In genomic region chr17:7833011-7833794, GRCh38 we compare ENCODE assay signal across 1 cellular context.
TF ChIP-seq lines count a peak whose summit lies in the region.

No MANE protein-coding gene starts in this region.

TF ChIP-seq in H1, 55 proteins besides CTCF, POLR2A, EP300 and RAD21:
- no peak for TF ChIP-seq EGR1 (IDR thresholded peaks at IDR 0.05; ENCODE audit: borderline replicate concordance, low read depth, low read length)
- no peak for TF ChIP-seq HDAC6 (IDR thresholded peaks at IDR 0.05; ENCODE audit: low read depth, low read length)
- no peak for TF ChIP-seq CHD7 (IDR thresholded peaks at IDR 0.05; ENCODE audit: insufficient replicate concordance, low read length)
- TF ChIP-seq CTBP2 (IDR thresholded peaks at IDR 0.05; ENCODE audit: borderline replicate concordance, insufficient read depth, insufficient read length, low read length): no peak
- no peak for TF ChIP-seq RBBP5 (IDR thresholded peaks at IDR 0.05; ENCODE audit: borderline replicate concordance, low read depth, low read length)
- no peak for TF ChIP-seq NANOG (IDR thresholded peaks at IDR 0.05; ENCODE audit: insufficient read depth, low read depth, low read length, poor library complexity, severe bottlenecking)
- TF ChIP-seq CHD1 (IDR thresholded peaks at IDR 0.05; ENCODE audit: low read depth, low read length): no peak
- TF ChIP-seq SP2 (IDR thresholded peaks at IDR 0.05; ENCODE audit: low read length): no peak
- TF ChIP-seq SIN3A (conservative IDR thresholded peaks at IDR 0.05 in 1 of 2, IDR thresholded peaks at IDR 0.05 in 1 of 2; ENCODE audit: low read depth in 1 of 2, low read length in 2 of 2): no peak
- no peak for TF ChIP-seq POU5F1 (IDR thresholded peaks at IDR 0.05; ENCODE audit: low read depth, low read length)
- TF ChIP-seq CBX8 (IDR thresholded peaks at IDR 0.05; ENCODE audit: borderline replicate concordance, low read depth, low read length): no peak
- TF ChIP-seq GTF2F1 (IDR thresholded peaks at IDR 0.05; ENCODE audit: borderline replicate concordance, low read depth, low read length): no peak
- no peak for TF ChIP-seq SP1 (IDR thresholded peaks at IDR 0.05; ENCODE audit: low read depth, low read length)
- TF ChIP-seq MAFK (IDR thresholded peaks at IDR 0.05; ENCODE audit: low read depth, low read length): no peak
- no peak for TF ChIP-seq KDM5A (IDR thresholded peaks at IDR 0.05; ENCODE audit: low read length)
